Comparison of ENCODE assay signal across 8 cellular contexts in the genomic region with DNA sequence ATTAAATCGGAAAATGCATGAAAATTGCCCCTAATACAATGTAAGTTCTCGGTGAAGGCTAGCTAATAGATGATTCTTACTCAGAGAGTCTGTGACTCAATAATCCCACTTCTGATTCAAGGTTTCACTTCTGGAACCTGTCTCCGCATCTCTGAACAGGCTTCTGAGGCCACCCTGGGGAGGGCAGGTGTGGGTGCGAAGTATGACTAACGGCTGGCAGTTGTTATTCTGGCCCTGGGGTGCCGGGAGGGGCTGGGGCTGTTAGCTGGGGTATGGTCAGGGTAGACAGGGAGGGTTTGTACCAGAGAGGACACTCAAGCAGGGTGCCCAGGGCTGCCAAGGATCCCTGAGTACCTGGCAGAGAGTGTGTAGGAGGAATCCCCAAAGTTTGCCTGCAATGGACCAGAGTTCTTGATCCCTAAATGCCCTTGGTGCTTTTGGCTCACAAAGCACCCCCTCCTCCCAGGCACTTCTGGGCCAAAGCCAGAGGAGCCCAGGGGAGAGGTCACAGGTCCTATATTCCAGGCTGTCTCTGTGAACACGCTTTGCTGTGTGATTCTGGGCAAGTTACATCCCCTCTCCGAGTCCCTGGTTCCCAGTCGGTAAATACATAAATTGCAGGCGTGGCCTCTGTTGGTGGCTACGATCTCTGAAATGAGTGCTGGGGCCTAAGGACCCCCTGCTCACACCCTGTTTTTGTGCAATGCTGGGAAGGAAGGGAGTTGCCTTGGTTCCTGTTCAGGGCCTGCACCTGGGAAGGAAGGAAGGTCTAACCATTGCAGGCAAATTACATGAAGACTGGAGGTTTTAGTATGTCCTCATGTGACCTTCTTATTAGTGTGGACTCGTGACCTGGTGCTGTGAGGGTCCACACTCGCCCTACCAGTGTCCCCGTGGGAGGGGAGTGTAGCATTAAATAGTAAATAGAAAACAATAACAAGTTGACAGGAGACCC. TPM values are rescaled to one million over a fixed set of nuclear protein-coding genes. Genes with fewer than 3 reads are reported as not detected.
DNase-seq lines count a peak whose midpoint lies in the region; ATAC-seq and TF ChIP-seq lines count a peak whose summit lies in the region.

No MANE protein-coding gene starts in this region.

- H3K4me1 Mint-ChIP-seq in activated naive CD8-positive, alpha-beta T cell treated with anti-CD3 and anti-CD28 coated beads for 36 hours = peaks cover 80% of the 10 kb centered on the region
- H3K4me1 Mint-ChIP-seq in mesothelial cell of epicardium = peaks cover 10% of the 10 kb centered on the region

- ATAC-seq in GM18499 (IDR thresholded peaks at IDR 0.05; ENCODE audit: insufficient read depth, unreplicated experiment) (peak; percentile 76), HG02870 (IDR thresholded peaks at IDR 0.05; ENCODE audit: unreplicated experiment) (peak; percentile 67)

- DNase-seq in SKM-1 (lab: John Stamatoyannopoulos, UW; ENCODE audit: unreplicated experiment) (peak; percentile 31), NCI-H2029 (lab: John Stamatoyannopoulos, UW) (no peak), mesothelial cell of epicardium (ENCODE audit: low spot score in 2 of 2, unreplicated experiment in 2 of 2) (no peak), DMS 273 treated with DMSO at 0.1 percent for 48 hours (lab: John Stamatoyannopoulos, UW) (no peak)
- DNase-seq in activated naive CD8-positive, alpha-beta T cell treated with anti-CD3 and anti-CD28 coated beads for 36 hours = peak; percentile 90
- DNase-seq in stimulated activated CD4-positive, alpha-beta T cell treated with anti-CD3 and anti-CD28 coated beads, Interleukin-4, amount 100 ng/mL, for 4 hours = peak; percentile 71 to 86

- no peaks in the 10 kb centered on the region for H3K9me3 Mint-ChIP-seq in activated naive CD8-positive, alpha-beta T cell treated with anti-CD3 and anti-CD28 coated beads for 36 hours
- peaks cover 4% of the 10 kb centered on the region for H3K9me3 Mint-ChIP-seq in mesothelial cell of epicardium

- peak overlapping the region; percentile 70 for H3K4me3 Mint-ChIP-seq in activated naive CD8-positive, alpha-beta T cell treated with anti-CD3 and anti-CD28 coated beads for 36 hours
- H3K4me3 Mint-ChIP-seq in mesothelial cell of epicardium = no peak overlapping the region

- peak overlapping the region; percentile 96 for H3K27ac Mint-ChIP-seq in activated naive CD8-positive, alpha-beta T cell treated with anti-CD3 and anti-CD28 coated beads for 36 hours
- H3K27ac Mint-ChIP-seq in mesothelial cell of epicardium = no peak overlapping the region

- H3K36me3 Mint-ChIP-seq in activated naive CD8-positive, alpha-beta T cell treated with anti-CD3 and anti-CD28 coated beads for 36 hours = peaks cover 58% of the 10 kb centered on the region
- no peaks in the 10 kb centered on the region for H3K36me3 Mint-ChIP-seq in mesothelial cell of epicardium

- no peak for TF ChIP-seq CTCF in mesothelial cell of epicardium (IDR thresholded peaks at IDR 0.05; ENCODE audit: unreplicated experiment)

- H3K27me3 Mint-ChIP-seq in activated naive CD8-positive, alpha-beta T cell treated with anti-CD3 and anti-CD28 coated beads for 36 hours = no peaks in the 10 kb centered on the region
- H3K27me3 Mint-ChIP-seq in mesothelial cell of epicardium (ENCODE audit: low read depth) = no peaks in the 10 kb centered on the region

RNA-seq across cellular contexts. Expression of gene CPNE2, which starts 49.9 kb away (rescaled TPM):
- 10 to 100 TPM; 10.4 TPM for total RNA-seq in activated naive CD8-positive, alpha-beta T cell treated with anti-CD3 and anti-CD28 coated beads for 36 hours
- 35.4 to 38.4 TPM (median 36.4 TPM) in 3 replicates for total RNA-seq in mesothelial cell of epicardium

RNA-seq across cellular contexts. Expression of gene NLRC5, which starts 53.1 kb away (rescaled TPM):
- total RNA-seq in activated naive CD8-positive, alpha-beta T cell treated with anti-CD3 and anti-CD28 coated beads for 36 hours = 100 to 1,000 TPM; 142 to 151 TPM
- 1.7 to 3.7 TPM (median 1.8 TPM) in 3 replicates for total RNA-seq in mesothelial cell of epicardium

Comparison
In these comparisons a context has a peak if more than half of its experiments do, and no peak if none do; other contexts are left out.
1. DNase-seq: peak in SKM-1 (single experiment), activated naive CD8-positive, alpha-beta T cell treated with anti-CD3 and anti-CD28 coated beads for 36 hours (single experiment) and stimulated activated CD4-positive, alpha-beta T cell treated with anti-CD3 and anti-CD28 coated beads, Interleukin-4, amount 100 ng/mL, for 4 hours (2 of 2); none in NCI-H2029 (single experiment), mesothelial cell of epicardium (0 of 2) and DMS 273 treated with DMSO at 0.1 percent for 48 hours (single experiment).
2. RNA of gene NLRC5, which starts 53.1 kb away (total RNA-seq): 142 to 151 TPM in activated naive CD8-positive, alpha-beta T cell treated with anti-CD3 and anti-CD28 coated beads for 36 hours; 1.7 to 3.7 TPM in mesothelial cell of epicardium; every median in the first group is over 10 times any median in the second.